In genomic region chr1:19087017-19087736, GRCh38 we compare ENCODE assay signal across 1 cellular context.
TF ChIP-seq lines count a peak whose summit lies in the region.

No MANE protein-coding gene starts in this region.

TF ChIP-seq in HepG2, 621 proteins besides CTCF, POLR2A, EP300 and RAD21 (continued from another document):
- TF ChIP-seq TFE3 (CRISPR knock-in tag; IDR thresholded peaks at IDR 0.05) (0 out of 2 replicates have a peak, but pooled peaks have one; percentile 20), SOX13 (IDR thresholded peaks at IDR 0.05) (no peak), SOX13 (CRISPR knock-in tag; conservative IDR thresholded peaks at IDR 0.05 in 1 of 2, IDR thresholded peaks at IDR 0.05 in 1 of 2) (peak in 1 of 2 experiments; percentile 46; a peak in 2 of 4 replicates), ATF2 (CRISPR knock-in tag; IDR thresholded peaks at IDR 0.05) (0 out of 2 replicates have a peak, but pooled peaks have one; percentile 34), ZNF414 (CRISPR knock-in tag; IDR thresholded peaks at IDR 0.05) (no peak)
- TF ChIP-seq, protein P1, sequence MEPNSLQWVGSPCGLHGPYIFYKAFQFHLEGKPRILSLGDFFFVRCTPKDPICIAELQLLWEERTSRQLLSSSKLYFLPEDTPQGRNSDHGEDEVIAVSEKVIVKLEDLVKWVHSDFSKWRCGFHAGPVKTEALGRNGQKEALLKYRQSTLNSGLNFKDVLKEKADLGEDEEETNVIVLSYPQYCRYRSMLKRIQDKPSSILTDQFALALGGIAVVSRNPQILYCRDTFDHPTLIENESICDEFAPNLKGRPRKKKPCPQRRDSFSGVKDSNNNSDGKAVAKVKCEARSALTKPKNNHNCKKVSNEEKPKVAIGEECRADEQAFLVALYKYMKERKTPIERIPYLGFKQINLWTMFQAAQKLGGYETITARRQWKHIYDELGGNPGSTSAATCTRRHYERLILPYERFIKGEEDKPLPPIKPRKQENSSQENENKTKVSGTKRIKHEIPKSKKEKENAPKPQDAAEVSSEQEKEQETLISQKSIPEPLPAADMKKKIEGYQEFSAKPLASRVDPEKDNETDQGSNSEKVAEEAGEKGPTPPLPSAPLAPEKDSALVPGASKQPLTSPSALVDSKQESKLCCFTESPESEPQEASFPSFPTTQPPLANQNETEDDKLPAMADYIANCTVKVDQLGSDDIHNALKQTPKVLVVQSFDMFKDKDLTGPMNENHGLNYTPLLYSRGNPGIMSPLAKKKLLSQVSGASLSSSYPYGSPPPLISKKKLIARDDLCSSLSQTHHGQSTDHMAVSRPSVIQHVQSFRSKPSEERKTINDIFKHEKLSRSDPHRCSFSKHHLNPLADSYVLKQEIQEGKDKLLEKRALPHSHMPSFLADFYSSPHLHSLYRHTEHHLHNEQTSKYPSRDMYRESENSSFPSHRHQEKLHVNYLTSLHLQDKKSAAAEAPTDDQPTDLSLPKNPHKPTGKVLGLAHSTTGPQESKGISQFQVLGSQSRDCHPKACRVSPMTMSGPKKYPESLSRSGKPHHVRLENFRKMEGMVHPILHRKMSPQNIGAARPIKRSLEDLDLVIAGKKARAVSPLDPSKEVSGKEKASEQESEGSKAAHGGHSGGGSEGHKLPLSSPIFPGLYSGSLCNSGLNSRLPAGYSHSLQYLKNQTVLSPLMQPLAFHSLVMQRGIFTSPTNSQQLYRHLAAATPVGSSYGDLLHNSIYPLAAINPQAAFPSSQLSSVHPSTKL (CRISPR knock-in tag; IDR thresholded peaks at IDR 0.05): peak; percentile 23; the same call in 1 of the 2 replicates
